7 cellular contexts compared by ENCODE assay signal in the genomic region with DNA sequence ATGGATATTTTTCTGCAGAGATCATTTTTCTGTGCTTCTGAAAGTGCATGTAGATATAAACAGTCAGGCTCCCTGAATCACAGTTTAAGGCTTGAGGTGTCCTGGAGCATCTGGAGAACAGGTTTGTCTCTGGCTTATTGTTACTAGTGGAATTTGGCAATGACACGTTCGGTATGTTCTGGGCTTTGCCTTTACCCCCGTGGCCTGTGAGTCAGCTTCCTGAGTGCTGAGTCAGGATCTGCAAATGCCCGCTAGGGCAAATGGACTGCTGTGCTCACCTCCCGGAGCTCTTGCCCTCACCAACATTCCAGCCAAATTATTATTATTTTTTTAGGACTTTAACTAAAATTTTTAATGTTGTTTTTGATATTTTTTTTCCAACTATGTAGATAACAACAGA.
A peak's percentile ranks its signal among the peaks of the same experiment; 100 is the strongest.
DNase-seq lines count a peak whose midpoint lies in the region; ATAC-seq and TF ChIP-seq lines count a peak whose summit lies in the region.

No MANE protein-coding gene starts in this region.

- H3K27ac ChIP-seq in Panc1 (ENCODE audit: low read length), result peak overlapping the region; percentile 76

- intact Hi-C loops in Panc1 (cut with micrococcal nuclease; ENCODE audit: unreplicated experiment) (no loop called here), posterior vena cava (cut with DNase I) (no loop called here)

- H3K9me3 ChIP-seq in Panc1 (ENCODE audit: control insufficient read depth, insufficient read depth, low read depth, low read length), result no peaks in the 10 kb centered on the region

- no TSS peak for BruUV-seq in Panc1 (replicated peaks; lab: Mats Ljungman, UMichigan)

- DNase-seq in HCEC 1CT, result peak; percentile 100
- peak; percentile 94 for DNase-seq in Panc1 (ENCODE audit: low read depth, low spot score)
- peak; percentile 90 for DNase-seq in epithelial cell of proximal tubule (ENCODE audit: low read depth)
- peak; percentile 87 for DNase-seq in posterior vena cava (ENCODE audit: low spot score)
- DNase-seq in NCI-H2227 (lab: John Stamatoyannopoulos, UW; ENCODE audit: unreplicated experiment), result no peak

- in situ Hi-C loops in Panc1 (cut with HindIII; ENCODE audit: low pct_unique_long_range_greater_than_20kb, low sequenced_read_pairs), result no loop called here

- CTCF ChIA-PET in Panc1 (lab: Charles Lee), result no interaction called here

- TF ChIP-seq CTCF in Panc1 (IDR thresholded peaks at IDR 0.05), result no peak
- TF ChIP-seq CTCF in epithelial cell of proximal tubule (conservative IDR thresholded peaks at IDR 0.05; ENCODE audit: low read depth, low read length), result peak; percentile 39

- ATAC-seq in Panc1 (peak; percentile 99), HG02884 (IDR thresholded peaks at IDR 0.05; ENCODE audit: unreplicated experiment) (no peak), HG03175 (IDR thresholded peaks at IDR 0.05; ENCODE audit: unreplicated experiment) (no peak)

- H3K27me3 ChIP-seq in Panc1 (ENCODE audit: control insufficient read depth, insufficient read depth, low read length), result no peaks in the 10 kb centered on the region

- POLR2A ChIA-PET in Panc1 (lab: Charles Lee), result no interaction called here

- no peaks in the 10 kb centered on the region for H3K36me3 ChIP-seq in Panc1 (ENCODE audit: control insufficient read depth, insufficient read depth, low read length)

- no peak overlapping the region for H3K4me3 ChIP-seq in Panc1 (ENCODE audit: low read depth in 2 of 2, low read length in 2 of 2)
- no peak overlapping the region for H3K4me3 ChIP-seq in epithelial cell of proximal tubule (ENCODE audit: low read depth, low read length)

- H3K4me1 ChIP-seq in Panc1 (ENCODE audit: control insufficient read depth, insufficient read depth, low read length), result peaks cover 19% of the 10 kb centered on the region
